22 cellular contexts compared by ENCODE assay signal in the genomic region with DNA sequence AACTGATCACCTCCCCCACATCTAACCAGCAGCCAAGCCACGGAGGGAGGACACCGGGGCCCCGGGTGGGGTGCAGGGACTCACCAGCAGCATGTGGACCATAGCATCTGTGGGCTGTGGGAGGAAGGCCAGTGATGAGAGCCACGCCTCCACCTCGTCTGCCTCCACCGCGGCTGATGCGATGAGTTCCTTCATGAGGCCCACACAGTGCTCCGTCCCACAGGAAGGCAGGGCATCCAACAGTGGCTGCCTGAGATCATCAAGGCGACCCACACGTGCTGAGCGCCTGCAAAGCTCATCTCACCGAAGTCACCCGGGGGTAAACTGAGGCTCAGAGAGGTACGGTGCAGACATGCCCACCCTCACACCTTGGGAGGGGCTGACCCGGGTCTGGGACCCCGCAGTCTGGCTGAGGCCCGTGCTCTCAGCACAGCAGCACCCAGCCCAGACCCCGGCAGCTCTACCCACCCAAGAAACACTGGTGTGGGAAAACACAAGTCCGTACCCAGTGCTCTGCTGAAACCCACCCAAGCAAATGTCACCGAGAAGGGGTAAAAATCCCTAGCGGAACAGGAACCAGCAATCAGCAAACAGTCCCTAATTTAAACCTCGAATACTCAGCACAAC.
DNase-seq lines count a peak whose midpoint lies in the region; ATAC-seq and TF ChIP-seq lines count a peak whose summit lies in the region.
"Had no signal": no experiment of that assay in that cellular context is flagged by ENCODE, and none has a peak within 500 bp of the region (broad histone marks: within the 10 kb centered on the region; RNA-seq: fewer than 3 reads in every experiment).

No MANE protein-coding gene starts in this region.

- H3K4me3 ChIP-seq in IMR-90 (ENCODE audit: insufficient read depth, low read depth, low read length) (no peak overlapping the region), iPS-15b (ENCODE audit: low read depth, low read length) (peak overlapping the region; percentile 22), body of pancreas (no peak overlapping the region)
- H3K4me3 ChIP-seq: SJCRH30 had no signal

- no peak overlapping the region for H3K9ac ChIP-seq in IMR-90 (ENCODE audit: low read depth, low read length)
- no peak overlapping the region for H3K9ac ChIP-seq in iPS-15b (ENCODE audit: low read depth, low read length)

- H2BK20ac ChIP-seq in IMR-90 (ENCODE audit: low read depth, low read length) = no peak overlapping the region

- H3K27ac ChIP-seq in IMR-90 (ENCODE audit: insufficient read depth, low read length) = no peak overlapping the region
- no peak overlapping the region for H3K27ac ChIP-seq in body of pancreas
- H3K27ac ChIP-seq: C4-2B, RWPE1, SJCRH30 had no signal

- POLR2A ChIA-PET in activated CD8-positive, alpha-beta T cell treated with anti-CD3 and anti-CD28 coated beads for 36 hours (lab: Charles Lee) = interaction anchor here (1.2 kb wide), 1 partner anchor 12 kb away, joined by 3 read pairs; no protein-coding TSS in a partner anchor
- POLR2A ChIA-PET in activated CD8-positive, alpha-beta T cell treated with anti-CD3 and anti-CD28 coated beads, Interleukin-2, amount 10 ng/mL, durations not matched to agents 7 days and 5 days (lab: Charles Lee) = no interaction called here
- POLR2A ChIA-PET in IMR-90 (lab: Charles Lee; ENCODE audit: unreplicated experiment) = no interaction called here

- peak overlapping the region; percentile 32 for H2AFZ ChIP-seq in IMR-90 (replicated peaks; ENCODE audit: low read length, poor library complexity)

- no peaks in the 10 kb centered on the region for H3K27me3 Mint-ChIP-seq in activated CD8-positive, alpha-beta T cell treated with anti-CD3 and anti-CD28 coated beads for 36 hours
- no peaks in the 10 kb centered on the region for H3K27me3 Mint-ChIP-seq in activated CD8-positive, alpha-beta T cell treated with anti-CD3 and anti-CD28 coated beads, Interleukin-2, amount 10 ng/mL, durations not matched to agents 7 days and 5 days (ENCODE audit: low read depth)
- H3K27me3 Mint-ChIP-seq in chondrocyte (ENCODE audit: low read depth) = no peaks in the 10 kb centered on the region
- H3K27me3 Mint-ChIP-seq: IgD-negative memory B cell had no signal

- H3K27me3 ChIP-seq in IMR-90 (ENCODE audit: control insufficient read depth, insufficient read depth, low read length) = no peaks in the 10 kb centered on the region; the same call in 1 of the 2 replicates
- no peaks in the 10 kb centered on the region for H3K27me3 ChIP-seq in iPS-15b (ENCODE audit: control insufficient read depth, insufficient read depth, low read length)
- H3K27me3 ChIP-seq in body of pancreas = no peaks in the 10 kb centered on the region
- H3K27me3 ChIP-seq: SJCRH30 had no signal

- intact Hi-C loops in activated CD8-positive, alpha-beta T cell treated with anti-CD3 and anti-CD28 coated beads for 36 hours (cut with micrococcal nuclease) = no loop called here
- intact Hi-C loops in IMR-90 (cut with micrococcal nuclease) (no loop called here), posterior vena cava (cut with DNase I) (no loop called here), body of pancreas (cut with DNase I) (no loop called here)

- TF ChIP-seq POLR2A in IMR-90 (IDR thresholded peaks at IDR 0.05; ENCODE audit: low read depth, low read length) = no peak
- TF ChIP-seq POLR2A in body of pancreas (IDR thresholded peaks at IDR 0.05) = no peak

- H3K4me1 ChIP-seq in IMR-90 (ENCODE audit: control insufficient read depth, insufficient read depth, low read length) = peaks cover 14% of the 10 kb centered on the region
- peaks cover 34% of the 10 kb centered on the region for H3K4me1 ChIP-seq in iPS-15b (ENCODE audit: control insufficient read depth, insufficient read depth, low read length)
- peaks cover 21% of the 10 kb centered on the region for H3K4me1 ChIP-seq in body of pancreas

- no peak overlapping the region for H2AK5ac ChIP-seq in IMR-90 (ENCODE audit: low read depth, low read length)

- no peak for TF ChIP-seq CTCF in activated CD8-positive, alpha-beta T cell treated with anti-CD3 and anti-CD28 coated beads for 36 hours (IDR thresholded peaks at IDR 0.05)
- no peak for TF ChIP-seq CTCF in IMR-90 (conservative IDR thresholded peaks at IDR 0.05; ENCODE audit: low read depth, low read length)
- TF ChIP-seq CTCF in body of pancreas (IDR thresholded peaks at IDR 0.05) = no peak
- no peak for TF ChIP-seq CTCF in chondrocyte (IDR thresholded peaks at IDR 0.05)

- no peak overlapping the region for H2BK15ac ChIP-seq in IMR-90 (ENCODE audit: low read depth, low read length)

- H3K14ac ChIP-seq in IMR-90 (replicated peaks; ENCODE audit: low read depth, low read length) = no peak overlapping the region

- no peak overlapping the region for H4K8ac ChIP-seq in IMR-90 (ENCODE audit: low read depth in 2 of 2, low read length in 2 of 2)

- in situ Hi-C loops in IMR-90 (cut with MboI; ENCODE audit: low sequenced_read_pairs) = no loop called here

- TF ChIP-seq RAD21 in IMR-90 (IDR thresholded peaks at IDR 0.05; ENCODE audit: low read length) = no peak

- H3K27ac Mint-ChIP-seq in activated CD8-positive, alpha-beta T cell treated with anti-CD3 and anti-CD28 coated beads for 36 hours = no peak overlapping the region
- no peak overlapping the region for H3K27ac Mint-ChIP-seq in activated CD8-positive, alpha-beta T cell treated with anti-CD3 and anti-CD28 coated beads, Interleukin-2, amount 10 ng/mL, durations not matched to agents 7 days and 5 days
- H3K27ac Mint-ChIP-seq in chondrocyte (ENCODE audit: unreplicated experiment) = no peak overlapping the region
- H3K27ac Mint-ChIP-seq: HFFc6 had no signal

- H3K9me3 Mint-ChIP-seq in activated CD8-positive, alpha-beta T cell treated with anti-CD3 and anti-CD28 coated beads for 36 hours = no peaks in the 10 kb centered on the region
- H3K9me3 Mint-ChIP-seq in activated CD8-positive, alpha-beta T cell treated with anti-CD3 and anti-CD28 coated beads, Interleukin-2, amount 10 ng/mL, durations not matched to agents 7 days and 5 days (ENCODE audit: insufficient read depth) = no peaks in the 10 kb centered on the region
- H3K9me3 Mint-ChIP-seq in chondrocyte (ENCODE audit: low read depth) = no peaks in the 10 kb centered on the region
- H3K9me3 Mint-ChIP-seq: HFFc6, IgD-negative memory B cell had no signal

- CTCF ChIA-PET in activated CD8-positive, alpha-beta T cell treated with anti-CD3 and anti-CD28 coated beads for 36 hours (lab: Charles Lee) = interaction anchor here (1.0 kb wide), 1 partner anchor 96 kb away, joined by 3 read pairs; no protein-coding TSS in a partner anchor
- CTCF ChIA-PET in activated CD8-positive, alpha-beta T cell treated with anti-CD3 and anti-CD28 coated beads, Interleukin-2, amount 10 ng/mL, durations not matched to agents 7 days and 5 days (lab: Charles Lee) = no interaction called here
- CTCF ChIA-PET in IMR-90 (lab: Yijun Ruan, JAX) = no interaction called here

- no peaks in the 10 kb centered on the region for H4K20me1 ChIP-seq in IMR-90 (ENCODE audit: insufficient read depth, low read length)

- H3K36me3 ChIP-seq in IMR-90 (ENCODE audit: control insufficient read depth, insufficient read depth, low read length) = no peaks in the 10 kb centered on the region
- no peaks in the 10 kb centered on the region for H3K36me3 ChIP-seq in iPS-15b (ENCODE audit: control insufficient read depth, insufficient read depth, low read length)
- no peaks in the 10 kb centered on the region for H3K36me3 ChIP-seq in body of pancreas (replicated peaks in 1 of 2; ENCODE audit: insufficient read depth in 1 of 2, low read depth in 2 of 2)
- H3K36me3 ChIP-seq: SJCRH30 had no signal

- BruUV-seq in IMR-90 (replicated peaks; lab: Mats Ljungman, UMichigan) = no TSS peak

- no peak for ATAC-seq in activated CD8-positive, alpha-beta T cell treated with anti-CD3 and anti-CD28 coated beads for 36 hours
- ATAC-seq in activated CD8-positive, alpha-beta T cell treated with anti-CD3 and anti-CD28 coated beads, Interleukin-2, amount 10 ng/mL, durations not matched to agents 7 days and 5 days = no peak
- ATAC-seq in IMR-90 (ENCODE audit: low read depth) (no peak), body of pancreas (no peak), GM18909 (IDR thresholded peaks at IDR 0.05; ENCODE audit: poor library complexity, unreplicated experiment) (no peak)
- ATAC-seq: PC-3 had no signal

- no peak overlapping the region for H3K23ac ChIP-seq in IMR-90 (ENCODE audit: low read depth, low read length)

- H3K4me2 ChIP-seq in IMR-90 (ENCODE audit: low read depth, low read length) = no peak overlapping the region

- H3K9me3 ChIP-seq in IMR-90 (ENCODE audit: control insufficient read depth, insufficient read depth, low read length) = no peaks in the 10 kb centered on the region
- no peaks in the 10 kb centered on the region for H3K9me3 ChIP-seq in iPS-15b (ENCODE audit: control insufficient read depth, insufficient read depth, low read length)
- no peaks in the 10 kb centered on the region for H3K9me3 ChIP-seq in body of pancreas
- H3K9me3 ChIP-seq: SJCRH30 had no signal

- DNase-seq in activated CD8-positive, alpha-beta T cell treated with anti-CD3 and anti-CD28 coated beads for 36 hours = peak; percentile 22
- no peak for DNase-seq in activated CD8-positive, alpha-beta T cell treated with anti-CD3 and anti-CD28 coated beads, Interleukin-2, amount 10 ng/mL, durations not matched to agents 7 days and 5 days
- DNase-seq in IMR-90 (no peak), posterior vena cava (ENCODE audit: low spot score) (peak; percentile 74), body of pancreas (no peak), chondrocyte (ENCODE audit: low spot score) (no peak)
- DNase-seq: DMS153, GOT3, HFFc6, MV-4-11, NCI-H1417 treated with DMSO at 0.1 percent for 48 hours, NCI-H1930, NCI-H2171, NCI-H446, NCI-H69, PC-3 had no signal

- no peaks in the 10 kb centered on the region for H3K36me3 Mint-ChIP-seq in activated CD8-positive, alpha-beta T cell treated with anti-CD3 and anti-CD28 coated beads for 36 hours (ENCODE audit: low read depth)
- no peaks in the 10 kb centered on the region for H3K36me3 Mint-ChIP-seq in activated CD8-positive, alpha-beta T cell treated with anti-CD3 and anti-CD28 coated beads, Interleukin-2, amount 10 ng/mL, durations not matched to agents 7 days and 5 days (ENCODE audit: low read depth)
- no peaks in the 10 kb centered on the region for H3K36me3 Mint-ChIP-seq in chondrocyte (ENCODE audit: low read depth)
- H3K36me3 Mint-ChIP-seq: IgD-negative memory B cell had no signal

- no peak overlapping the region for H4K5ac ChIP-seq in IMR-90 (ENCODE audit: low read depth, low read length)

- peak overlapping the region; percentile 55 for H2AK9ac ChIP-seq in IMR-90 (replicated peaks; ENCODE audit: low read depth, low read length, poor library complexity)

- dilution Hi-C loops in IMR-90 (cut with HindIII; ENCODE audit: low sequenced_read_pairs, unreplicated experiment) = no loop called here

- H3K9me1 ChIP-seq in IMR-90 (ENCODE audit: insufficient read depth, low read length) = peaks cover 10% of the 10 kb centered on the region

- no peak overlapping the region for H4K91ac ChIP-seq in IMR-90 (ENCODE audit: insufficient read depth, low read depth, low read length)

- no peak overlapping the region for H3K56ac ChIP-seq in IMR-90 (ENCODE audit: extremely low read depth, insufficient read depth, low read length)

- H3K4me3 Mint-ChIP-seq in activated CD8-positive, alpha-beta T cell treated with anti-CD3 and anti-CD28 coated beads for 36 hours = no peak overlapping the region
- H3K4me3 Mint-ChIP-seq in activated CD8-positive, alpha-beta T cell treated with anti-CD3 and anti-CD28 coated beads, Interleukin-2, amount 10 ng/mL, durations not matched to agents 7 days and 5 days = no peak overlapping the region
- H3K4me3 Mint-ChIP-seq in chondrocyte (ENCODE audit: unreplicated experiment) = no peak overlapping the region
- H3K4me3 Mint-ChIP-seq: HFFc6 had no signal

- WGBS in IMR-90 (ENCODE audit: extremely low coverage in 2 of 2, insufficient read length in 1 of 2), 2 experiments = 64% methylated on average over 9 of the region's 23 CpGs; no CpG with 5 or more reads in 1 of the 2 experiments
- WGBS in body of pancreas, 2 donors = 59 to 83% methylated on average over 7 to 21 of the region's 23 CpGs

- H3K79me1 ChIP-seq in IMR-90 (ENCODE audit: low read depth in 1 of 2, low read length in 2 of 2) = peaks cover 0 to 3% of the 10 kb centered on the region in 2 experiments; a peak in 1 of 4 replicates

- H3K4me1 Mint-ChIP-seq in activated CD8-positive, alpha-beta T cell treated with anti-CD3 and anti-CD28 coated beads for 36 hours (ENCODE audit: low read depth) = peaks cover 19% of the 10 kb centered on the region
- H3K4me1 Mint-ChIP-seq in activated CD8-positive, alpha-beta T cell treated with anti-CD3 and anti-CD28 coated beads, Interleukin-2, amount 10 ng/mL, durations not matched to agents 7 days and 5 days (ENCODE audit: low read depth) = peaks cover 24% of the 10 kb centered on the region
- H3K4me1 Mint-ChIP-seq in chondrocyte (ENCODE audit: low read depth) = peaks cover 23% of the 10 kb centered on the region

- H2BK5ac ChIP-seq in IMR-90 (ENCODE audit: low read depth, low read length, poor library complexity, severe bottlenecking) = no peak overlapping the region

- no peak overlapping the region for H3K18ac ChIP-seq in IMR-90 (ENCODE audit: low read depth, low read length)

- no peak overlapping the region for H2BK120ac ChIP-seq in IMR-90 (ENCODE audit: low read depth, low read length)

- no peak overlapping the region for H3K4ac ChIP-seq in IMR-90 (ENCODE audit: low read depth, low read length)

Comparison
In these comparisons a context has a peak if more than half of its experiments do, and no peak if none do; other contexts are left out.
1. DNase-seq: peak in activated CD8-positive, alpha-beta T cell treated with anti-CD3 and anti-CD28 coated beads for 36 hours (single experiment) and posterior vena cava (single experiment); none in activated CD8-positive, alpha-beta T cell treated with anti-CD3 and anti-CD28 coated beads, Interleukin-2, amount 10 ng/mL, durations not matched to agents 7 days and 5 days (single experiment), IMR-90 (single experiment), body of pancreas (0 of 4) and chondrocyte (single experiment).